Comparison of ENCODE assay signal across 1 cellular context in genomic region chr5:135304352-135305221, GRCh38.
TF ChIP-seq lines count a peak whose summit lies in the region.

No MANE protein-coding gene starts in this region.

TF ChIP-seq in HepG2, 621 proteins besides CTCF, POLR2A, EP300 and RAD21 (continued from another document and continues in another):
- TF ChIP-seq TRAFD1 (CRISPR knock-in tag; IDR thresholded peaks at IDR 0.05; ENCODE audit: borderline replicate concordance) = no peak
- no peak for TF ChIP-seq ZNF17 (CRISPR knock-in tag; IDR thresholded peaks at IDR 0.05)
- no peak for TF ChIP-seq SP2 (CRISPR knock-in tag; IDR thresholded peaks at IDR 0.05)
- TF ChIP-seq ZNF33A (CRISPR knock-in tag; IDR thresholded peaks at IDR 0.05; ENCODE audit: borderline replicate concordance) = no peak
- no peak for TF ChIP-seq ZNF616 (CRISPR knock-in tag; IDR thresholded peaks at IDR 0.05; ENCODE audit: low read depth)
- no peak for TF ChIP-seq ZNF468 (CRISPR knock-in tag; IDR thresholded peaks at IDR 0.05)
- TF ChIP-seq ZNF180 (CRISPR knock-in tag; IDR thresholded peaks at IDR 0.05; ENCODE audit: borderline replicate concordance, low read depth) = no peak
- no peak for TF ChIP-seq MIER3 (CRISPR knock-in tag; IDR thresholded peaks at IDR 0.05; ENCODE audit: borderline replicate concordance)
- no peak for TF ChIP-seq HES4 (CRISPR knock-in tag; IDR thresholded peaks at IDR 0.05; ENCODE audit: borderline replicate concordance)
- TF ChIP-seq ZNF24 (IDR thresholded peaks at IDR 0.05) = no peak
- no peak for TF ChIP-seq HOXA5 (CRISPR knock-in tag; IDR thresholded peaks at IDR 0.05)
- TF ChIP-seq PRMT3 (CRISPR knock-in tag; IDR thresholded peaks at IDR 0.05; ENCODE audit: borderline replicate concordance, low read depth) = 0 out of 2 replicates have a peak, but pooled peaks have one; percentile 27
- no peak for TF ChIP-seq PCBP1 (IDR thresholded peaks at IDR 0.05; ENCODE audit: borderline replicate concordance, low read depth, low read length)
- TF ChIP-seq GLMP (CRISPR knock-in tag; IDR thresholded peaks at IDR 0.05; ENCODE audit: borderline replicate concordance) = no peak
- no peak for TF ChIP-seq WIZ (CRISPR knock-in tag; IDR thresholded peaks at IDR 0.05)
- TF ChIP-seq CCAR2 (optimal IDR thresholded peaks at IDR 0.05; ENCODE audit: low read depth, low read length) = no peak
- TF ChIP-seq ZBTB34 (CRISPR knock-in tag; IDR thresholded peaks at IDR 0.05) = no peak
- TF ChIP-seq ZNF10 (CRISPR knock-in tag; IDR thresholded peaks at IDR 0.05; ENCODE audit: borderline replicate concordance, low read depth) = no peak
- no peak for TF ChIP-seq ZNF121 (CRISPR knock-in tag; IDR thresholded peaks at IDR 0.05)
- TF ChIP-seq ZNF350 (CRISPR knock-in tag; IDR thresholded peaks at IDR 0.05; ENCODE audit: borderline replicate concordance, low read depth) = peak; percentile 31; the same call in 1 of the 2 replicates
- TF ChIP-seq ZBTB2 (CRISPR knock-in tag; IDR thresholded peaks at IDR 0.05; ENCODE audit: low read depth) = no peak
- TF ChIP-seq NBN (conservative IDR thresholded peaks at IDR 0.05) = no peak
- TF ChIP-seq ZNF143 (CRISPR knock-in tag; IDR thresholded peaks at IDR 0.05) = no peak
- no peak for TF ChIP-seq IRF1 (CRISPR knock-in tag; IDR thresholded peaks at IDR 0.05; ENCODE audit: low read depth)
- no peak for TF ChIP-seq ZC3H13 (CRISPR knock-in tag; IDR thresholded peaks at IDR 0.05)
- TF ChIP-seq GABPB1 (CRISPR knock-in tag; IDR thresholded peaks at IDR 0.05) = peak; percentile 39; the same call in 1 of the 2 replicates
- TF ChIP-seq ZNF292 (CRISPR knock-in tag; IDR thresholded peaks at IDR 0.05; ENCODE audit: borderline replicate concordance, low read depth) = peak; percentile 87; the same call in 1 of the 2 replicates
- 0 out of 2 replicates have a peak, but pooled peaks have one; percentile 26 for TF ChIP-seq HINFP (CRISPR knock-in tag; IDR thresholded peaks at IDR 0.05; ENCODE audit: low read depth)
- no peak for TF ChIP-seq DR1 (CRISPR knock-in tag; IDR thresholded peaks at IDR 0.05)
- TF ChIP-seq HDAC2 (CRISPR knock-in tag; IDR thresholded peaks at IDR 0.05) = no peak; the same call in none of the 2 replicates
- no peak for TF ChIP-seq HMGA1 (CRISPR knock-in tag; conservative IDR thresholded peaks at IDR 0.05)
- TF ChIP-seq STAT5B (CRISPR knock-in tag; IDR thresholded peaks at IDR 0.05) = no peak
- TF ChIP-seq ZBTB26 (CRISPR knock-in tag; IDR thresholded peaks at IDR 0.05; ENCODE audit: borderline replicate concordance) = no peak
- no peak for TF ChIP-seq ZSCAN25 (CRISPR knock-in tag; IDR thresholded peaks at IDR 0.05)
- TF ChIP-seq ZIK1 (CRISPR knock-in tag; IDR thresholded peaks at IDR 0.05; ENCODE audit: borderline replicate concordance, low read depth) = no peak
- no peak for TF ChIP-seq U2AF2 (IDR thresholded peaks at IDR 0.05; ENCODE audit: low read depth, low read length)
- no peak for TF ChIP-seq SNRNP70 (IDR thresholded peaks at IDR 0.05; ENCODE audit: low read depth, low read length)
- no peak for TF ChIP-seq AGO2 (optimal IDR thresholded peaks at IDR 0.05; ENCODE audit: low read depth, low read length)
- no peak for TF ChIP-seq ZNF44 (CRISPR knock-in tag; IDR thresholded peaks at IDR 0.05)
- no peak for TF ChIP-seq ZFP37 (CRISPR knock-in tag; IDR thresholded peaks at IDR 0.05; ENCODE audit: borderline replicate concordance)
- peak; percentile 63 for TF ChIP-seq ISL2 (CRISPR knock-in tag; IDR thresholded peaks at IDR 0.05)
- TF ChIP-seq ZNF512 (CRISPR knock-in tag; IDR thresholded peaks at IDR 0.05) = no peak
- 0 out of 2 replicates have a peak, but pooled peaks have one; percentile 42 for TF ChIP-seq KDM3A (CRISPR knock-in tag; IDR thresholded peaks at IDR 0.05; ENCODE audit: low read depth)
- TF ChIP-seq ZBTB49 (CRISPR knock-in tag; IDR thresholded peaks at IDR 0.05; ENCODE audit: borderline replicate concordance) = no peak
- no peak for TF ChIP-seq ZNF777 (CRISPR knock-in tag; IDR thresholded peaks at IDR 0.05)
- peak; percentile 42; the same call in 1 of the 2 replicates for TF ChIP-seq SAP130 (CRISPR knock-in tag; IDR thresholded peaks at IDR 0.05; ENCODE audit: low read depth)
- no peak for TF ChIP-seq ZSCAN31 (CRISPR knock-in tag; IDR thresholded peaks at IDR 0.05; ENCODE audit: low read depth)
- TF ChIP-seq HNRNPK (IDR thresholded peaks at IDR 0.05; ENCODE audit: low read depth, low read length, poor library complexity, severe bottlenecking) = no peak
- TF ChIP-seq ARID4A (CRISPR knock-in tag; IDR thresholded peaks at IDR 0.05; ENCODE audit: borderline replicate concordance) = peak; percentile 48; the same call in 1 of the 2 replicates
- no peak for TF ChIP-seq SRF (IDR thresholded peaks at IDR 0.05; ENCODE audit: low read depth, low read length)
